In genomic region chr18:34909637-34910364, GRCh38 we compare ENCODE assay signal across 18 cellular contexts.
DNase-seq lines count a peak whose midpoint lies in the region; ATAC-seq, FAIRE-seq and TF ChIP-seq lines count a peak whose summit lies in the region.
"Had no signal": no experiment of that assay in that cellular context is flagged by ENCODE, and none has a peak within 500 bp of the region (broad histone marks: within the 10 kb centered on the region; RNA-seq: fewer than 3 reads in every experiment).

No MANE protein-coding gene starts in this region.

- no peak overlapping the region for H2AFZ ChIP-seq in HepG2 (ENCODE audit: low read length)

- peak; percentile 7 for DNase-seq in BJ (ENCODE audit: low read depth)
- peak; percentile 57 for DNase-seq in adipocyte (ENCODE audit: low read depth)
- DNase-seq in fibroblast of mammary gland (ENCODE audit: low read depth): peak; percentile 66
- DNase-seq in gastrocnemius medialis: peak; percentile 69 to 79
- no peak for DNase-seq in HepG2 (ENCODE audit: low spot score)
- DNase-seq in NCI-H1694 (lab: John Stamatoyannopoulos, UW): no peak
- DNase-seq: activated naive CD4-positive, alpha-beta T cell treated with anti-CD3 and anti-CD28 coated beads, Interleukin-2, amount 50 U/mL, for 16 hours; cortex of kidney; DMS 273 treated with DMSO at 0.1 percent for 48 hours; NCI-H1930; NCI-H526; Peyer's patch; sigmoid colon; stimulated activated naive CD4-positive, alpha-beta T cell treated with Interleukin-2 at 50 U/mL for 16 hours had no signal

- ATAC-seq in gastrocnemius medialis: peak; percentile 97 to 98
- no peak for ATAC-seq in HepG2
- ATAC-seq in SK-N-SH treated with all-trans-retinoic acid at 6 μM for 48 hours: no peak
- ATAC-seq in HG03280 (IDR thresholded peaks at IDR 0.05; ENCODE audit: unreplicated experiment): no peak
- ATAC-seq: K562 had no signal

- FAIRE-seq in HepG2 (lab: Jason Lieb, UNC): no peak
- FAIRE-seq: H54, K562 had no signal

- TF ChIP-seq CTCF in BJ (IDR thresholded peaks at IDR 0.05; ENCODE audit: insufficient read depth, low read depth, low read length): no peak
- no peak for TF ChIP-seq CTCF in fibroblast of mammary gland (conservative IDR thresholded peaks at IDR 0.05; ENCODE audit: control insufficient read depth, insufficient read depth, low read depth, low read length)
- no peak for TF ChIP-seq CTCF in gastrocnemius medialis (IDR thresholded peaks at IDR 0.05 in 4 of 5, conservative IDR thresholded peaks at IDR 0.05 in 1 of 5)
- no peak for TF ChIP-seq CTCF in HepG2 (CRISPR knock-in tag; IDR thresholded peaks at IDR 0.05)

- TF ChIP-seq POLR2A in gastrocnemius medialis (IDR thresholded peaks at IDR 0.05) (no peak), HepG2 (IDR thresholded peaks at IDR 0.05; ENCODE audit: insufficient read depth in 1 of 2, low read depth in 2 of 2, low read length in 2 of 2) (no peak)

- POLR2A ChIA-PET in BJ (lab: Charles Lee): no interaction called here
- POLR2A ChIA-PET in HepG2 (lab: Yijun Ruan, JAX): interaction anchor here (4.6 kb wide), 1 partner anchor 19 kb away, joined by 65 read pairs; no protein-coding TSS in a partner anchor

- CTCF ChIA-PET in BJ (lab: Yijun Ruan, JAX): interaction anchor here (0.8 to 1.2 kb wide), 2 partner anchors 25 to 45 kb away, joined by 4 read pairs; no protein-coding TSS in a partner anchor
- CTCF ChIA-PET in HepG2 (lab: Yijun Ruan, JAX; ENCODE audit: low intra/inter-chr PET ratio, low total read pairs): no interaction called here

- in situ Hi-C loops in gastrocnemius medialis (cut with MboI; ENCODE audit: low sequenced_read_pairs in 4 of 4): no loop called here
- in situ Hi-C loops in HepG2 (cut with HindIII; ENCODE audit: extremely low pct_ligation_motif_present, low pct_unique_long_range_greater_than_20kb): loop anchor here (5.0 kb wide), 1 partner anchor 68 kb away; no protein-coding TSS in a partner anchor

- no TSS peak for BruUV-seq in HepG2 (replicated peaks; lab: Mats Ljungman, UMichigan)

- intact Hi-C loops in gastrocnemius medialis (cut with DNase I; ENCODE audit: low total_unique reads) (loop anchor here (5.0 kb wide), 1 partner anchor 58 kb away; no protein-coding TSS in a partner anchor), HepG2 (cut with micrococcal nuclease; ENCODE audit: unreplicated experiment) (loop anchor here (5.0 to 10.0 kb wide), 2 partner anchors 48 to 135 kb away; partner anchors contain the start of gene MAPRE2)

- no peak overlapping the region for H3K4me2 ChIP-seq in HepG2 (ENCODE audit: low read depth, low read length)

- no peaks in the 10 kb centered on the region for H3K36me3 ChIP-seq in BJ (ENCODE audit: control insufficient read depth, insufficient read depth, low read length)
- no peaks in the 10 kb centered on the region for H3K36me3 ChIP-seq in adipocyte (ENCODE audit: control insufficient read depth, insufficient read depth, low read length, severe bottlenecking)
- no peaks in the 10 kb centered on the region for H3K36me3 ChIP-seq in gastrocnemius medialis
- H3K36me3 ChIP-seq in HepG2 (replicated peaks in 1 of 2; ENCODE audit: control insufficient read depth in 1 of 2, insufficient read depth in 2 of 2, low read length in 2 of 2): no peaks in the 10 kb centered on the region
- H3K36me3 ChIP-seq: Peyer's patch, sigmoid colon had no signal

- H3K79me2 ChIP-seq in HepG2 (ENCODE audit: insufficient read depth, low read length): no peaks in the 10 kb centered on the region

- H4K20me1 ChIP-seq in HepG2 (ENCODE audit: insufficient read depth, low read length): no peaks in the 10 kb centered on the region

- H3K27me3 ChIP-seq in BJ (ENCODE audit: control insufficient read depth, insufficient read depth, low read length) (no peaks in the 10 kb centered on the region), adipocyte (replicated peaks; ENCODE audit: control insufficient read depth, insufficient read depth, low read length) (no peaks in the 10 kb centered on the region), gastrocnemius medialis (no peaks in the 10 kb centered on the region), HepG2 (ENCODE audit: control insufficient read depth in 1 of 2, insufficient read depth in 2 of 2, low read length in 2 of 2) (no peaks in the 10 kb centered on the region)
- H3K27me3 ChIP-seq: Peyer's patch, sigmoid colon had no signal

- H3K27ac ChIP-seq in gastrocnemius medialis (peak overlapping the region; percentile 88 to 96 (median 94)), HepG2 (ENCODE audit: extremely low read length, insufficient read depth, low read length) (no peak overlapping the region)
- H3K27ac ChIP-seq: Peyer's patch had no signal

- H3K4me1 ChIP-seq in adipocyte (ENCODE audit: control insufficient read depth, insufficient read depth, low read length): peaks cover 22% of the 10 kb centered on the region
- H3K4me1 ChIP-seq in gastrocnemius medialis: peaks cover 35 to 45% of the 10 kb centered on the region in 2 donors
- H3K4me1 ChIP-seq in HepG2 (ENCODE audit: insufficient read depth, low read length): peaks cover 53% of the 10 kb centered on the region

- no peak overlapping the region for H3K9ac ChIP-seq in adipocyte (ENCODE audit: low read length)
- no peak overlapping the region for H3K9ac ChIP-seq in HepG2 (ENCODE audit: insufficient read depth, low read depth, low read length)

- TF ChIP-seq EP300 in HepG2 (IDR thresholded peaks at IDR 0.05; ENCODE audit: low read depth in 2 of 2, low read length in 2 of 2) (no peak), HepG2 (CRISPR knock-in tag; IDR thresholded peaks at IDR 0.05; ENCODE audit: borderline replicate concordance) (no peak)

- WGBS in HepG2 (ENCODE audit: low lambda C conversion rate): 96% methylated on average over 4 of the region's 4 CpGs

- H3K4me3 ChIP-seq in BJ (ENCODE audit: low read depth, low read length): no peak overlapping the region
- no peak overlapping the region for H3K4me3 ChIP-seq in adipocyte (ENCODE audit: low read length)
- H3K4me3 ChIP-seq in fibroblast of mammary gland (ENCODE audit: control insufficient read depth, low read depth, low read length): no peak overlapping the region
- peak overlapping the region in 3 of 4 donors; percentile 8 to 29 (median 21) for H3K4me3 ChIP-seq in gastrocnemius medialis
- no peak overlapping the region for H3K4me3 ChIP-seq in HepG2 (replicated peaks in 1 of 3; ENCODE audit: insufficient read depth in 1 of 3, low read depth in 2 of 3, low read length in 3 of 3)
- H3K4me3 ChIP-seq: K562, Peyer's patch, sigmoid colon had no signal

- H3K9me3 ChIP-seq in adipocyte (ENCODE audit: control insufficient read depth, low read length): no peaks in the 10 kb centered on the region
- H3K9me3 ChIP-seq in gastrocnemius medialis: no peaks in the 10 kb centered on the region
- no peaks in the 10 kb centered on the region for H3K9me3 ChIP-seq in HepG2 (ENCODE audit: low read length)
- H3K9me3 ChIP-seq: Peyer's patch, sigmoid colon had no signal

- TF ChIP-seq RAD21 in HepG2 (CRISPR knock-in tag; IDR thresholded peaks at IDR 0.05): no peak

TF ChIP-seq in HepG2, 621 proteins besides CTCF, POLR2A, EP300 and RAD21 (continues in another document):
- TF ChIP-seq KDM4B (CRISPR knock-in tag; IDR thresholded peaks at IDR 0.05) (no peak), ZBTB38 (CRISPR knock-in tag; IDR thresholded peaks at IDR 0.05) (no peak), CAMTA2 (CRISPR knock-in tag; IDR thresholded peaks at IDR 0.05; ENCODE audit: borderline replicate concordance) (no peak), ZNF569 (CRISPR knock-in tag; IDR thresholded peaks at IDR 0.05; ENCODE audit: borderline replicate concordance) (no peak), ZSCAN9 (CRISPR knock-in tag; IDR thresholded peaks at IDR 0.05; ENCODE audit: borderline replicate concordance) (no peak), TSC22D2 (CRISPR knock-in tag; IDR thresholded peaks at IDR 0.05; ENCODE audit: borderline replicate concordance) (no peak), TEAD3 (CRISPR knock-in tag; optimal IDR thresholded peaks at IDR 0.05; ENCODE audit: borderline replicate concordance) (no peak)
- TF ChIP-seq, protein P1, sequence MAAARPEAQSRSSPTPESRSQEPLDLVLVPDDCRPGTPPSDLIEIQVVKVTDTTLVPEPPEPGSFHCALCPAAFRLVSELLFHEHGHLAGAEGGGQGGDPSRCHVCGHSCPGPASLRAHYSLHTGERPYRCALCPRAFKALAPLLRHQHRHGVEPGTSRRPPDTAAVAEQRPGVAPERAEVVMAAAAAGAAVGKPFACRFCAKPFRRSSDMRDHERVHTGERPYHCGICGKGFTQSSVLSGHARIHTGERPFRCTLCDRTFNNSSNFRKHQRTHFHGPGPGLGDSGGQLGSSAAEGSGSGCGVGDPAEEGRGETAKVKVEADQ (CRISPR knock-in tag; IDR thresholded peaks at IDR 0.05; ENCODE audit: borderline replicate concordance): no peak

TF ChIP-seq in SK-N-SH treated with all-trans-retinoic acid at 6 μM for 48 hours, 23 proteins besides CTCF, POLR2A, EP300 and RAD21 (continues in another document):
- TF ChIP-seq, protein P2, sequence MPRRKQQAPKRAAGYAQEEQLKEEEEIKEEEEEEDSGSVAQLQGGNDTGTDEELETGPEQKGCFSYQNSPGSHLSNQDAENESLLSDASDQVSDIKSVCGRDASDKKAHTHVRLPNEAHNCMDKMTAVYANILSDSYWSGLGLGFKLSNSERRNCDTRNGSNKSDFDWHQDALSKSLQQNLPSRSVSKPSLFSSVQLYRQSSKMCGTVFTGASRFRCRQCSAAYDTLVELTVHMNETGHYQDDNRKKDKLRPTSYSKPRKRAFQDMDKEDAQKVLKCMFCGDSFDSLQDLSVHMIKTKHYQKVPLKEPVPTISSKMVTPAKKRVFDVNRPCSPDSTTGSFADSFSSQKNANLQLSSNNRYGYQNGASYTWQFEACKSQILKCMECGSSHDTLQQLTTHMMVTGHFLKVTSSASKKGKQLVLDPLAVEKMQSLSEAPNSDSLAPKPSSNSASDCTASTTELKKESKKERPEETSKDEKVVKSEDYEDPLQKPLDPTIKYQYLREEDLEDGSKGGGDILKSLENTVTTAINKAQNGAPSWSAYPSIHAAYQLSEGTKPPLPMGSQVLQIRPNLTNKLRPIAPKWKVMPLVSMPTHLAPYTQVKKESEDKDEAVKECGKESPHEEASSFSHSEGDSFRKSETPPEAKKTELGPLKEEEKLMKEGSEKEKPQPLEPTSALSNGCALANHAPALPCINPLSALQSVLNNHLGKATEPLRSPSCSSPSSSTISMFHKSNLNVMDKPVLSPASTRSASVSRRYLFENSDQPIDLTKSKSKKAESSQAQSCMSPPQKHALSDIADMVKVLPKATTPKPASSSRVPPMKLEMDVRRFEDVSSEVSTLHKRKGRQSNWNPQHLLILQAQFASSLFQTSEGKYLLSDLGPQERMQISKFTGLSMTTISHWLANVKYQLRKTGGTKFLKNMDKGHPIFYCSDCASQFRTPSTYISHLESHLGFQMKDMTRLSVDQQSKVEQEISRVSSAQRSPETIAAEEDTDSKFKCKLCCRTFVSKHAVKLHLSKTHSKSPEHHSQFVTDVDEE (CRISPR knock-in tag; IDR thresholded peaks at IDR 0.05): no peak
- TF ChIP-seq ISL1 (CRISPR knock-in tag; IDR thresholded peaks at IDR 0.05): no peak
- no peak for TF ChIP-seq TOX (CRISPR knock-in tag; IDR thresholded peaks at IDR 0.05; ENCODE audit: borderline replicate concordance)
- no peak for TF ChIP-seq ZNF8 (CRISPR knock-in tag; IDR thresholded peaks at IDR 0.05)

Comparison
In these comparisons a context has a peak if more than half of its experiments do, and no peak if none do; other contexts are left out.
1. DNase-seq: peak in BJ (single experiment), adipocyte (single experiment), fibroblast of mammary gland (single experiment) and gastrocnemius medialis (2 of 2); none in HepG2 (single experiment) and NCI-H1694 (single experiment).
2. H3K4me3 ChIP-seq: peak in gastrocnemius medialis (3 of 4); none in BJ (single experiment), adipocyte (single experiment), fibroblast of mammary gland (single experiment) and HepG2 (0 of 3).
3. ATAC-seq: peak in gastrocnemius medialis (2 of 2); none in HepG2 (single experiment), SK-N-SH treated with all-trans-retinoic acid at 6 μM for 48 hours (single experiment) and HG03280 (single experiment).